Comparison of ENCODE assay signal across 8 cellular contexts in genomic region chr7:74289660-74290589, GRCh38. TPM values are rescaled to one million over a fixed set of nuclear protein-coding genes. Genes with fewer than 3 reads are reported as not detected.
A peak's percentile ranks its signal among the peaks of the same experiment; 100 is the strongest.
DNase-seq lines count a peak whose midpoint lies in the region; ATAC-seq lines count a peak whose summit lies in the region.

No MANE protein-coding gene starts in this region.

- no peak overlapping the region for H3K27ac Mint-ChIP-seq in activated naive CD4-positive, alpha-beta T cell treated with anti-CD3 and anti-CD28 coated beads, Interleukin-2, amount 10 ng/mL, durations not matched to agents 7 days and 5 days

- no peak overlapping the region for H3K4ac ChIP-seq in trophoblast cell (ENCODE audit: low read depth, low read length)

- no peak overlapping the region for H2BK5ac ChIP-seq in trophoblast cell (ENCODE audit: low read depth, low read length, poor library complexity)

- peaks cover 15% of the 10 kb centered on the region for H3K27me3 ChIP-seq in trophoblast cell (ENCODE audit: insufficient read depth, low read length)

- H3K27me3 Mint-ChIP-seq in activated naive CD4-positive, alpha-beta T cell treated with anti-CD3 and anti-CD28 coated beads, Interleukin-2, amount 10 ng/mL, durations not matched to agents 7 days and 5 days = peaks cover 83% of the 10 kb centered on the region

- H2AK5ac ChIP-seq in trophoblast cell (ENCODE audit: low read length) = no peak overlapping the region

- peak overlapping the region; percentile 83 for H3K4me3 ChIP-seq in trophoblast cell (ENCODE audit: low read depth, low read length)

- H2BK12ac ChIP-seq in trophoblast cell (ENCODE audit: low read length) = no peak overlapping the region

- ATAC-seq in GM18511 (IDR thresholded peaks at IDR 0.05; ENCODE audit: unreplicated experiment) = no peak

- no peak overlapping the region for H3K23ac ChIP-seq in trophoblast cell (ENCODE audit: low read length)

- H3K9ac ChIP-seq in trophoblast cell (ENCODE audit: low read length) = no peak overlapping the region

- peak overlapping the region; percentile 48 for H2BK120ac ChIP-seq in trophoblast cell (ENCODE audit: insufficient read depth, low read length, poor library complexity)

- peak overlapping the region; percentile 37 for H3K4me3 Mint-ChIP-seq in activated naive CD4-positive, alpha-beta T cell treated with anti-CD3 and anti-CD28 coated beads, Interleukin-2, amount 10 ng/mL, durations not matched to agents 7 days and 5 days

- H4K91ac ChIP-seq in trophoblast cell (ENCODE audit: low read depth, low read length) = peak overlapping the region; percentile 84

- peaks cover 3% of the 10 kb centered on the region for H3K79me1 ChIP-seq in trophoblast cell (ENCODE audit: low read length)

- no peaks in the 10 kb centered on the region for H3K36me3 Mint-ChIP-seq in activated naive CD4-positive, alpha-beta T cell treated with anti-CD3 and anti-CD28 coated beads, Interleukin-2, amount 10 ng/mL, durations not matched to agents 7 days and 5 days

- H3K27ac ChIP-seq in trophoblast cell (ENCODE audit: low read depth, low read length) = no peak overlapping the region

- no peak overlapping the region for H4K12ac ChIP-seq in trophoblast cell (ENCODE audit: low read depth, low read length)

- peak overlapping the region; percentile 77 for H3K18ac ChIP-seq in trophoblast cell (ENCODE audit: low read length)

- H3K4me1 Mint-ChIP-seq in activated naive CD4-positive, alpha-beta T cell treated with anti-CD3 and anti-CD28 coated beads, Interleukin-2, amount 10 ng/mL, durations not matched to agents 7 days and 5 days = peaks cover 22% of the 10 kb centered on the region

- no CpG with 5 or more reads among the region's 59 CpGs for WGBS in trophoblast cell (ENCODE audit: extremely low coverage, insufficient coverage, insufficient read length)

- H3K4me2 ChIP-seq in trophoblast cell (ENCODE audit: low read length) = peak overlapping the region; percentile 87

- H3K36me3 ChIP-seq in trophoblast cell (ENCODE audit: control insufficient read depth in 1 of 2, insufficient read depth in 2 of 2, low read length in 2 of 2) = no peaks in the 10 kb centered on the region

- CTCF ChIA-PET in activated naive CD4-positive, alpha-beta T cell treated with anti-CD3 and anti-CD28 coated beads, Interleukin-2, amount 10 ng/mL, durations not matched to agents 7 days and 5 days (lab: Charles Lee) = interaction anchor here (1.9 kb wide), 1 partner anchor 111 kb away, joined by 7 read pairs; no protein-coding TSS in a partner anchor

- DNase-seq in G401 (ENCODE audit: low spot score) (peak; percentile 65), LHCN-M2 (ENCODE audit: low read depth) (peak; percentile 29), head of caudate nucleus (peak; percentile 53 to 88 (median 72)), trophoblast cell (no peak), HuH-7.5 (ENCODE audit: low spot score) (no peak), NCI-H187 (lab: John Stamatoyannopoulos, UW) (no peak)
- peak; percentile 35 for DNase-seq in activated naive CD4-positive, alpha-beta T cell treated with anti-CD3 and anti-CD28 coated beads, Interleukin-2, amount 10 ng/mL, durations not matched to agents 7 days and 5 days

- no peaks in the 10 kb centered on the region for H3K9me3 Mint-ChIP-seq in activated naive CD4-positive, alpha-beta T cell treated with anti-CD3 and anti-CD28 coated beads, Interleukin-2, amount 10 ng/mL, durations not matched to agents 7 days and 5 days

- intact Hi-C loops in head of caudate nucleus (cut with DNase I) = loop anchor here (5.0 kb wide), 1 partner anchor 82 kb away; no protein-coding TSS in a partner anchor

- peaks cover 15 to 16% of the 10 kb centered on the region in 2 experiments for H3K4me1 ChIP-seq in trophoblast cell (ENCODE audit: control insufficient read depth in 1 of 2, insufficient read depth in 2 of 2, low read length in 2 of 2)

- H3K14ac ChIP-seq in trophoblast cell (ENCODE audit: low read length) = peak overlapping the region; percentile 63

- H3K9me3 ChIP-seq in trophoblast cell (ENCODE audit: insufficient read depth, low read depth, low read length) = no peaks in the 10 kb centered on the region

- H3K79me2 ChIP-seq in trophoblast cell (ENCODE audit: control insufficient read depth, insufficient read depth, low read length, poor library complexity) = no peaks in the 10 kb centered on the region

- peak overlapping the region; percentile 76 for H2AFZ ChIP-seq in trophoblast cell (ENCODE audit: insufficient read depth, low read length, poor library complexity)

- peak overlapping the region; percentile 72 for H4K8ac ChIP-seq in trophoblast cell (ENCODE audit: low read depth, low read length)

- in situ Hi-C loops in G401 (cut with HindIII; ENCODE audit: low sequenced_read_pairs) = no loop called here

RNA-seq across cellular contexts. Expression of gene CLIP2, which starts 0.7 kb away (rescaled TPM):
- total RNA-seq in G401 (2014; rRNA removed; shearing (Covaris generic)) = 33.2 and 34.2 TPM in 2 replicates
- total RNA-seq in LHCN-M2 (2014; rRNA removed) = 37.1 and 39.4 TPM in 2 replicates
- polyA plus RNA-seq in LHCN-M2 (2012) = 28.6 TPM
- 5.4 and 5.9 TPM in 2 replicates for polyA plus RNA-seq in trophoblast cell (2013)

RNA-seq across cellular contexts. Expression of gene RFC2, which starts 35.7 kb away (rescaled TPM):
- 40.6 and 47.9 TPM in 2 replicates for total RNA-seq in G401 (2014; rRNA removed; shearing (Covaris generic))
- total RNA-seq in LHCN-M2 (2014; rRNA removed) = 85.3 and 99.9 TPM in 2 replicates
- polyA plus RNA-seq in LHCN-M2 (2012) = 55.3 TPM
- 26.8 and 31.3 TPM in 2 replicates for polyA plus RNA-seq in trophoblast cell (2013)

Comparison
In these comparisons a context has a peak if more than half of its experiments do, and no peak if none do; other contexts are left out.
1. DNase-seq: peak in G401 (single experiment), LHCN-M2 (single experiment), activated naive CD4-positive, alpha-beta T cell treated with anti-CD3 and anti-CD28 coated beads, Interleukin-2, amount 10 ng/mL, durations not matched to agents 7 days and 5 days (single experiment) and head of caudate nucleus (42 of 42); none in trophoblast cell (0 of 2), HuH-7.5 (single experiment) and NCI-H187 (0 of 2).